ENCODE assay signal across 9 cellular contexts in genomic region chr5:76175821-76176403, GRCh38.
DNase-seq lines count a peak whose midpoint lies in the region; ATAC-seq and TF ChIP-seq lines count a peak whose summit lies in the region.
"Had no signal": no experiment of that assay in that cellular context is flagged by ENCODE, and none has a peak within 500 bp of the region (broad histone marks: within the 10 kb centered on the region; RNA-seq: fewer than 3 reads in every experiment).

No MANE protein-coding gene starts in this region.

- no peaks in the 10 kb centered on the region for H3K27me3 Mint-ChIP-seq in T-cell
- H3K27me3 Mint-ChIP-seq in stimulated activated naive CD8-positive, alpha-beta T cell treated with anti-CD3 and anti-CD28 coated beads, Interleukin-15, amount 100 ng/mL, for 72 hours: peaks cover 8% of the 10 kb centered on the region

- H3K4me3 ChIP-seq in tibial nerve (no peak overlapping the region), breast epithelium (no peak overlapping the region)

- CTCF ChIA-PET in T-cell (lab: Charles Lee): interaction anchor here (0.5 to 3.0 kb wide), 20 partner anchors 8 to 839 kb away, joined by 3 to 24 read pairs (median 4); partner anchors contain the start of gene HMGCR (in 1 of the 2)

- peak overlapping the region; percentile 38 to 49 for H3K27ac Mint-ChIP-seq in activated naive CD4-positive, alpha-beta T cell treated with anti-CD3 and anti-CD28 coated beads, Interleukin-2, amount 50 U/mL, for 72 hours
- H3K27ac Mint-ChIP-seq in T-cell: peak overlapping the region; percentile 83 to 85
- H3K27ac Mint-ChIP-seq in stimulated activated naive CD8-positive, alpha-beta T cell treated with anti-CD3 and anti-CD28 coated beads, Interleukin-15, amount 100 ng/mL, for 72 hours: peak overlapping the region; percentile 34 to 57

- intact Hi-C loops in posterior cingulate gyrus (cut with DNase I): no loop called here
- intact Hi-C loops in breast epithelium (cut with DNase I; ENCODE audit: low total_unique reads): no loop called here

- no peaks in the 10 kb centered on the region for H3K9me3 ChIP-seq in tibial nerve
- H3K9me3 ChIP-seq in breast epithelium: no peaks in the 10 kb centered on the region

- H3K27ac ChIP-seq in tibial nerve: no peak overlapping the region
- H3K27ac ChIP-seq in breast epithelium: no peak overlapping the region

- TF ChIP-seq POLR2A in tibial nerve (IDR thresholded peaks at IDR 0.05) (no peak), breast epithelium (IDR thresholded peaks at IDR 0.05) (no peak)

- H3K36me3 Mint-ChIP-seq in activated naive CD4-positive, alpha-beta T cell treated with anti-CD3 and anti-CD28 coated beads, Interleukin-2, amount 50 U/mL, for 72 hours: no peaks in the 10 kb centered on the region
- no peaks in the 10 kb centered on the region for H3K36me3 Mint-ChIP-seq in T-cell

- POLR2A ChIA-PET in T-cell (lab: Charles Lee): interaction anchor here in 1 of 2 donors (0.6 kb wide), 3 partner anchors 88 to 836 kb away, joined by 3 read pairs; no protein-coding TSS in a partner anchor

- peak in 1 of 2 donors; percentile 20 for DNase-seq in activated naive CD4-positive, alpha-beta T cell treated with anti-CD3 and anti-CD28 coated beads, Interleukin-2, amount 50 U/mL, for 72 hours (ENCODE audit: low spot score in 2 of 2)
- no peak for DNase-seq in activated naive CD4-positive, alpha-beta T cell treated with anti-CD3 and anti-CD28 coated beads, Interleukin-2, amount 50 U/mL, for 16 hours
- DNase-seq in T-cell (peak in 4 of 34 experiments; percentile 3 to 11 (median 5)), tibial nerve (ENCODE audit: low spot score in 2 of 2) (no peak), posterior cingulate gyrus (no peak), breast epithelium (ENCODE audit: low spot score in 2 of 2) (no peak)
- DNase-seq in stimulated activated naive CD8-positive, alpha-beta T cell treated with anti-CD3 and anti-CD28 coated beads, Interleukin-15, amount 100 ng/mL, for 72 hours: peak; percentile 21 to 34
- DNase-seq: NCI-H1048 had no signal

- no peaks in the 10 kb centered on the region for H3K36me3 ChIP-seq in tibial nerve
- H3K36me3 ChIP-seq in breast epithelium: no peaks in the 10 kb centered on the region

- H3K4me1 Mint-ChIP-seq in T-cell: peaks cover 19 to 28% (median 20%) of the 10 kb centered on the region in 3 donors
- H3K4me1 Mint-ChIP-seq in stimulated activated naive CD8-positive, alpha-beta T cell treated with anti-CD3 and anti-CD28 coated beads, Interleukin-15, amount 100 ng/mL, for 72 hours: peaks cover 19% of the 10 kb centered on the region

- TF ChIP-seq CTCF in tibial nerve (IDR thresholded peaks at IDR 0.05) (no peak), breast epithelium (IDR thresholded peaks at IDR 0.05) (no peak)

- WGBS in tibial nerve, 2 donors: 68 to 70% methylated on average over 7 of the region's 7 CpGs

- TF ChIP-seq EP300 in tibial nerve (IDR thresholded peaks at IDR 0.05): no peak

- ATAC-seq in activated naive CD4-positive, alpha-beta T cell treated with anti-CD3 and anti-CD28 coated beads, Interleukin-2, amount 50 U/mL, for 72 hours: peak; percentile 66 to 72
- ATAC-seq in HG02973 (IDR thresholded peaks at IDR 0.05; ENCODE audit: unreplicated experiment): peak; percentile 73
- ATAC-seq in T-cell (replicated peaks in 1 of 4): peak in 3 of 4 experiments; percentile 60 to 83 (median 73)
- peak; percentile 84 for ATAC-seq in stimulated activated naive CD8-positive, alpha-beta T cell treated with anti-CD3 and anti-CD28 coated beads, Interleukin-15, amount 100 ng/mL, for 72 hours

- H3K27me3 ChIP-seq in tibial nerve (no peaks in the 10 kb centered on the region), breast epithelium (no peaks in the 10 kb centered on the region)

- H3K4me3 Mint-ChIP-seq in T-cell: peak overlapping the region; percentile 22 to 35 (median 24)
- H3K4me3 Mint-ChIP-seq in stimulated activated naive CD8-positive, alpha-beta T cell treated with anti-CD3 and anti-CD28 coated beads, Interleukin-15, amount 100 ng/mL, for 72 hours: peak overlapping the region; percentile 16 to 36

- no peaks in the 10 kb centered on the region for H3K9me3 Mint-ChIP-seq in activated naive CD4-positive, alpha-beta T cell treated with anti-CD3 and anti-CD28 coated beads, Interleukin-2, amount 50 U/mL, for 72 hours
- no peaks in the 10 kb centered on the region for H3K9me3 Mint-ChIP-seq in T-cell
- no peaks in the 10 kb centered on the region for H3K9me3 Mint-ChIP-seq in stimulated activated naive CD8-positive, alpha-beta T cell treated with anti-CD3 and anti-CD28 coated beads, Interleukin-15, amount 100 ng/mL, for 72 hours

- no peaks in the 10 kb centered on the region for H3K4me1 ChIP-seq in tibial nerve
- no peaks in the 10 kb centered on the region for H3K4me1 ChIP-seq in breast epithelium

Comparison
In these comparisons a context has a peak if more than half of its experiments do, and no peak if none do; other contexts are left out.
1. DNase-seq: peak in stimulated activated naive CD8-positive, alpha-beta T cell treated with anti-CD3 and anti-CD28 coated beads, Interleukin-15, amount 100 ng/mL, for 72 hours (2 of 2); none in activated naive CD4-positive, alpha-beta T cell treated with anti-CD3 and anti-CD28 coated beads, Interleukin-2, amount 50 U/mL, for 16 hours (single experiment), tibial nerve (0 of 2), posterior cingulate gyrus (0 of 10) and breast epithelium (0 of 2).
2. Peak in every context shown above with its lines, with median percentiles within 50 percentile points of each other: ATAC-seq and H3K27ac Mint-ChIP-seq.